In genomic region chr11:36726420-36726819, GRCh38 we compare ENCODE assay signal across 40 cellular contexts.
"Had no signal": no experiment of that assay in that cellular context is flagged by ENCODE, and none has a peak within 500 bp of the region (broad histone marks: within the 10 kb centered on the region; RNA-seq: fewer than 3 reads in every experiment).

No MANE protein-coding gene starts in this region.

- FAIRE-seq: astrocyte, bronchial epithelial cell had no signal

- H3K27ac Mint-ChIP-seq: activated naive CD4-positive, alpha-beta T cell treated with anti-CD3 and anti-CD28 coated beads for 36 hours; activated naive CD4-positive, alpha-beta T cell treated with anti-CD3 and anti-CD28 coated beads, Interleukin-2, amount 10 ng/mL, durations not matched to agents 7 days and 5 days; activated naive CD4-positive, alpha-beta T cell treated with anti-CD3 and anti-CD28 coated beads, Interleukin-2, amount 50 U/mL, for 24 hours; activated naive CD4-positive, alpha-beta T cell treated with anti-CD3 and anti-CD28 coated beads, Interleukin-2, amount 50 U/mL, for 72 hours; activated naive CD8-positive, alpha-beta T cell; activated naive CD8-positive, alpha-beta T cell treated with anti-CD3 and anti-CD28 coated beads for 36 hours; activated naive CD8-positive, alpha-beta T cell treated with anti-CD3 and anti-CD28 coated beads, Interleukin-2, amount 10 ng/mL, durations not matched to agents 7 days and 5 days; activated naive CD8-positive, alpha-beta T cell treated with anti-CD3 and anti-CD28 coated beads, Interleukin-2, amount 50 U/mL, for 24 hours; activated T-cell treated with anti-CD3 and anti-CD28 coated beads, Interleukin-2, amount 50 U/mL, for 24 hours; activated T-cell treated with anti-CD3 and anti-CD28 coated beads, Interleukin-2, amount 50 U/mL, for 72 hours; activated T-helper 1 cell treated with anti-CD3 and anti-CD28 coated beads, Interleukin-12 subunit alpha, Interleukin-12 subunit beta, Interleukin-2, Interleukin-4 antibody, amounts not matched to agents 30 ng/mL and 10 ng/mL and 1 ng/mL, durations not matched to agents 14 hours and 24 hours and 36 hours; activated T-helper 17 cell treated with anti-CD3 and anti-CD28 coated beads, Interleukin-2, amount 50 U/mL, for 72 hours; activated T-helper 2 cell treated with anti-CD3 and anti-CD28 coated beads, Interferon-gamma antibody, Interleukin-2, Interleukin-4, amounts not matched to agents 10 μg/mL and 5 μg/mL and 100 μg/mL, durations not matched to agents 14 hours and 24 hours and 36 hours; brain had no signal

- H3K27me3 ChIP-seq: adrenal gland, ascending aorta, body of pancreas, brain microvascular endothelial cell, breast epithelium, cardiac muscle cell had no signal

- H3K9me3 Mint-ChIP-seq: activated naive CD4-positive, alpha-beta T cell treated with anti-CD3 and anti-CD28 coated beads for 36 hours; activated naive CD4-positive, alpha-beta T cell treated with anti-CD3 and anti-CD28 coated beads, Interleukin-2, amount 10 ng/mL, durations not matched to agents 7 days and 5 days; activated naive CD4-positive, alpha-beta T cell treated with anti-CD3 and anti-CD28 coated beads, Interleukin-2, amount 50 U/mL, for 24 hours; activated naive CD4-positive, alpha-beta T cell treated with anti-CD3 and anti-CD28 coated beads, Interleukin-2, amount 50 U/mL, for 72 hours; activated naive CD8-positive, alpha-beta T cell treated with anti-CD3 and anti-CD28 coated beads for 36 hours; activated naive CD8-positive, alpha-beta T cell treated with anti-CD3 and anti-CD28 coated beads, Interleukin-2, amount 10 ng/mL, durations not matched to agents 7 days and 5 days; activated naive CD8-positive, alpha-beta T cell treated with anti-CD3 and anti-CD28 coated beads, Interleukin-2, amount 50 U/mL, for 24 hours; activated T-cell treated with anti-CD3 and anti-CD28 coated beads, Interleukin-2, amount 50 U/mL, for 24 hours; activated T-cell treated with anti-CD3 and anti-CD28 coated beads, Interleukin-2, amount 50 U/mL, for 4 hours; activated T-cell treated with anti-CD3 and anti-CD28 coated beads, Interleukin-2, amount 50 U/mL, for 72 hours; activated T-helper 1 cell treated with anti-CD3 and anti-CD28 coated beads, Interleukin-12 subunit alpha, Interleukin-12 subunit beta, Interleukin-2, Interleukin-4 antibody, amounts not matched to agents 30 ng/mL and 10 ng/mL and 1 ng/mL, durations not matched to agents 14 hours and 24 hours and 36 hours; activated T-helper 17 cell treated with anti-CD3 and anti-CD28 coated beads, Interleukin-2, amount 50 U/mL, for 72 hours; activated T-helper 2 cell treated with anti-CD3 and anti-CD28 coated beads, Interferon-gamma antibody, Interleukin-2, Interleukin-4, amounts not matched to agents 10 μg/mL and 5 μg/mL and 100 μg/mL, durations not matched to agents 14 hours and 24 hours and 36 hours; central memory CD8-positive, alpha-beta T cell had no signal

- H3K36me3 Mint-ChIP-seq: activated naive CD4-positive, alpha-beta T cell treated with anti-CD3 and anti-CD28 coated beads, Interleukin-2, amount 10 ng/mL, durations not matched to agents 7 days and 5 days; activated naive CD4-positive, alpha-beta T cell treated with anti-CD3 and anti-CD28 coated beads, Interleukin-2, amount 50 U/mL, for 24 hours; activated naive CD4-positive, alpha-beta T cell treated with anti-CD3 and anti-CD28 coated beads, Interleukin-2, amount 50 U/mL, for 72 hours; activated naive CD8-positive, alpha-beta T cell; activated naive CD8-positive, alpha-beta T cell treated with anti-CD3 and anti-CD28 coated beads for 36 hours; activated naive CD8-positive, alpha-beta T cell treated with anti-CD3 and anti-CD28 coated beads, Interleukin-2, amount 10 ng/mL, durations not matched to agents 7 days and 5 days; brain had no signal

- H3K27ac ChIP-seq: adrenal gland, ascending aorta, body of pancreas, brain microvascular endothelial cell, breast epithelium, cardiac muscle cell had no signal

- ATAC-seq: activated naive CD4-positive, alpha-beta T cell treated with anti-CD3 and anti-CD28 coated beads, Interleukin-2, amount 50 U/mL, for 72 hours; activated naive CD8-positive, alpha-beta T cell treated with anti-CD3 and anti-CD28 coated beads, Interleukin-2, amount 50 U/mL, for 24 hours; activated T-cell treated with anti-CD3 and anti-CD28 coated beads, Interleukin-2, amount 50 U/mL, for 4 hours; activated T-cell treated with anti-CD3 and anti-CD28 coated beads, Interleukin-2, amount 50 U/mL, for 72 hours; activated T-helper 17 cell treated with anti-CD3 and anti-CD28 coated beads, Interleukin-2, amount 50 U/mL, for 72 hours; body of pancreas had no signal

- H3K27me3 Mint-ChIP-seq: activated naive CD4-positive, alpha-beta T cell treated with anti-CD3 and anti-CD28 coated beads, Interleukin-2, amount 10 ng/mL, durations not matched to agents 7 days and 5 days had no signal

- H3K4me1 Mint-ChIP-seq: activated naive CD4-positive, alpha-beta T cell treated with anti-CD3 and anti-CD28 coated beads, Interleukin-2, amount 10 ng/mL, durations not matched to agents 7 days and 5 days; activated naive CD4-positive, alpha-beta T cell treated with anti-CD3 and anti-CD28 coated beads, Interleukin-2, amount 50 U/mL, for 24 hours; activated naive CD8-positive, alpha-beta T cell treated with anti-CD3 and anti-CD28 coated beads for 36 hours; activated naive CD8-positive, alpha-beta T cell treated with anti-CD3 and anti-CD28 coated beads, Interleukin-2, amount 10 ng/mL, durations not matched to agents 7 days and 5 days; activated naive CD8-positive, alpha-beta T cell treated with anti-CD3 and anti-CD28 coated beads, Interleukin-2, amount 50 U/mL, for 24 hours; activated T-helper 17 cell treated with anti-CD3 and anti-CD28 coated beads, Interleukin-2, amount 50 U/mL, for 72 hours; brain; central memory CD8-positive, alpha-beta T cell had no signal

- DNase-seq: activated effector memory CD4-positive, alpha-beta T cell treated with anti-CD3 and anti-CD28 coated beads, Interleukin-2, amount 50 U/mL, for 16 hours; activated effector memory CD4-positive, alpha-beta T cell treated with Interleukin-2 at 50 U/mL for 16 hours; activated gamma-delta T cell; activated gamma-delta T cell treated with Interleukin-2 at 50 U/mL for 16 hours; activated naive CD4-positive, alpha-beta T cell; activated naive CD4-positive, alpha-beta T cell treated with anti-CD3 and anti-CD28 coated beads for 36 hours; activated naive CD4-positive, alpha-beta T cell treated with anti-CD3 and anti-CD28 coated beads, Interleukin-2, amount 10 ng/mL, durations not matched to agents 7 days and 5 days; activated naive CD4-positive, alpha-beta T cell treated with anti-CD3 and anti-CD28 coated beads, Interleukin-2, amount 50 U/mL, for 16 hours; activated naive CD4-positive, alpha-beta T cell treated with Interleukin-2 at 50 U/mL for 16 hours; activated naive CD8-positive, alpha-beta T cell treated with anti-CD3 and anti-CD28 coated beads for 36 hours; activated naive CD8-positive, alpha-beta T cell treated with anti-CD3 and anti-CD28 coated beads, Interleukin-2, amount 10 ng/mL, durations not matched to agents 7 days and 5 days; activated naive CD8-positive, alpha-beta T cell treated with anti-CD3 and anti-CD28 coated beads, Interleukin-2, amount 50 U/mL, for 24 hours; activated T-cell treated with anti-CD3 and anti-CD28 coated beads, Interleukin-2, amount 50 U/mL, for 1 hour; activated T-cell treated with anti-CD3 and anti-CD28 coated beads, Interleukin-2, amount 50 U/mL, for 24 hours; activated T-cell treated with anti-CD3 and anti-CD28 coated beads, Interleukin-2, amount 50 U/mL, for 4 hours; activated T-cell treated with anti-CD3 and anti-CD28 coated beads, Interleukin-2, amount 50 U/mL, for 48 hours; activated T-cell treated with anti-CD3 and anti-CD28 coated beads, Interleukin-2, amount 50 U/mL, for 72 hours; adrenal gland; amniotic stem cell; amygdala; anterior cingulate cortex; aorta; body of pancreas; brain microvascular endothelial cell; caudate nucleus; central memory CD4-positive, alpha-beta T cell; cerebellar nuclear complex had no signal

- H3K4me1 ChIP-seq: ascending aorta, body of pancreas, breast epithelium had no signal

- H3K4me3 Mint-ChIP-seq: activated naive CD4-positive, alpha-beta T cell treated with anti-CD3 and anti-CD28 coated beads for 36 hours; activated naive CD4-positive, alpha-beta T cell treated with anti-CD3 and anti-CD28 coated beads, Interleukin-2, amount 10 ng/mL, durations not matched to agents 7 days and 5 days; activated naive CD4-positive, alpha-beta T cell treated with anti-CD3 and anti-CD28 coated beads, Interleukin-2, amount 50 U/mL, for 24 hours; activated naive CD8-positive, alpha-beta T cell; activated naive CD8-positive, alpha-beta T cell treated with anti-CD3 and anti-CD28 coated beads for 36 hours; activated naive CD8-positive, alpha-beta T cell treated with anti-CD3 and anti-CD28 coated beads, Interleukin-2, amount 10 ng/mL, durations not matched to agents 7 days and 5 days; activated naive CD8-positive, alpha-beta T cell treated with anti-CD3 and anti-CD28 coated beads, Interleukin-2, amount 50 U/mL, for 24 hours; activated T-cell treated with anti-CD3 and anti-CD28 coated beads, Interleukin-2, amount 50 U/mL, for 24 hours; activated T-cell treated with anti-CD3 and anti-CD28 coated beads, Interleukin-2, amount 50 U/mL, for 4 hours; activated T-cell treated with anti-CD3 and anti-CD28 coated beads, Interleukin-2, amount 50 U/mL, for 72 hours; activated T-helper 1 cell treated with anti-CD3 and anti-CD28 coated beads, Interleukin-12 subunit alpha, Interleukin-12 subunit beta, Interleukin-2, Interleukin-4 antibody, amounts not matched to agents 30 ng/mL and 10 ng/mL and 1 ng/mL, durations not matched to agents 14 hours and 24 hours and 36 hours; activated T-helper 17 cell treated with anti-CD3 and anti-CD28 coated beads, Interleukin-2, amount 50 U/mL, for 72 hours; brain; central memory CD8-positive, alpha-beta T cell had no signal

- H3K36me3 ChIP-seq: adrenal gland, ascending aorta, brain microvascular endothelial cell, breast epithelium, cardiac muscle cell had no signal

- H3K9me3 ChIP-seq: adrenal gland, ascending aorta, body of pancreas, breast epithelium had no signal

- H3K4me3 ChIP-seq: adrenal gland, ascending aorta, body of pancreas, breast epithelium, cardiac muscle cell had no signal
